Comparison of ENCODE assay signal across 18 cellular contexts in genomic region chr2:85145116-85145820, GRCh38. TPM values are rescaled to one million over a fixed set of nuclear protein-coding genes. Genes with fewer than 3 reads are reported as not detected.
DNase-seq lines count a peak whose midpoint lies in the region; FAIRE-seq and TF ChIP-seq lines count a peak whose summit lies in the region.
"Had no signal": no experiment of that assay in that cellular context is flagged by ENCODE, and none has a peak within 500 bp of the region (broad histone marks: within the 10 kb centered on the region; RNA-seq: fewer than 3 reads in every experiment).

No MANE protein-coding gene starts in this region.

- no peak overlapping the region for H3K56ac ChIP-seq in mesendoderm (ENCODE audit: low read length)

- H2BK15ac ChIP-seq in mesendoderm (replicated peaks; ENCODE audit: low read depth) = no peak overlapping the region

- FAIRE-seq in HTR-8/SVneo (lab: Jason Lieb, UNC) = peak; percentile 13

- H3K27me3 ChIP-seq in mesendoderm (ENCODE audit: insufficient read depth, low read length, poor library complexity) = no peaks in the 10 kb centered on the region
- H3K27me3 ChIP-seq: BLaER1 treated with 17β-estradiol and CSF1 and Interleukin-3, amounts not matched to agents 10 nM and 100 nM had no signal

- no peak overlapping the region for H3K4me2 ChIP-seq in mesendoderm (ENCODE audit: low read length)
- H3K4me2 ChIP-seq: BLaER1 treated with 17β-estradiol and CSF1 and Interleukin-3, amounts not matched to agents 10 nM and 100 nM had no signal

- TF ChIP-seq CTCF in AG10803 (conservative IDR thresholded peaks at IDR 0.05; ENCODE audit: low read length) = no peak

- no peaks in the 10 kb centered on the region for H3K36me3 ChIP-seq in mesendoderm (ENCODE audit: control insufficient read depth, insufficient read depth, low read length)
- H3K36me3 ChIP-seq: BLaER1 treated with 17β-estradiol and CSF1 and Interleukin-3, amounts not matched to agents 10 nM and 100 nM had no signal

- H2AK5ac ChIP-seq in mesendoderm (ENCODE audit: low read length) = no peak overlapping the region

- H4K8ac ChIP-seq in mesendoderm (ENCODE audit: low read depth, low read length) = no peak overlapping the region

- no CpG with 5 or more reads among the region's 4 CpGs for WGBS in mesendoderm (ENCODE audit: extremely low coverage, insufficient coverage, low lambda C conversion rate)

- H3K79me1 ChIP-seq in mesendoderm (ENCODE audit: low read length) = no peaks in the 10 kb centered on the region

- DNase-seq in AG10803 (ENCODE audit: low read depth) (peak; percentile 13), ELF-1 (ENCODE audit: low read depth, low spot score) (peak; percentile 79), HTR-8/SVneo (ENCODE audit: insufficient read length, low spot score) (no peak), mesendoderm (peak; percentile 51), DMS114 treated with DMSO at 0.1 percent for 48 hours (lab: John Stamatoyannopoulos, UW; ENCODE audit: unreplicated experiment) (no peak), kidney glomerular epithelial cell (lab: John Stamatoyannopoulos, UW) (no peak), NCI-H1694 (lab: John Stamatoyannopoulos, UW) (no peak), HuH-7 (ENCODE audit: low spot score) (no peak)
- DNase-seq: 8988T; CD8-positive, alpha-beta T cell; DMS 273 treated with DMSO at 0.1 percent for 48 hours; GF-D8; GOT3; H7; Karpas-422; KBM-7 had no signal

- no peak overlapping the region for H3K4ac ChIP-seq in mesendoderm (ENCODE audit: low read depth, low read length)

- H3K4me3 ChIP-seq in AG10803 (ENCODE audit: low read length) (no peak overlapping the region), mesendoderm (ENCODE audit: low read length) (no peak overlapping the region)
- H3K4me3 ChIP-seq: BLaER1 treated with 17β-estradiol and CSF1 and Interleukin-3, amounts not matched to agents 10 nM and 100 nM had no signal

- H2BK5ac ChIP-seq in mesendoderm (ENCODE audit: low read length) = no peak overlapping the region

- peaks cover 4% of the 10 kb centered on the region for H3K79me2 ChIP-seq in mesendoderm (ENCODE audit: control insufficient read depth, insufficient read depth, low read length)

- H2BK120ac ChIP-seq in mesendoderm (ENCODE audit: low read depth, low read length) = no peak overlapping the region

- H3K9ac ChIP-seq in mesendoderm (ENCODE audit: low read length) = no peak overlapping the region
- H3K9ac ChIP-seq: BLaER1 treated with 17β-estradiol and CSF1 and Interleukin-3, amounts not matched to agents 10 nM and 100 nM had no signal

- H3K18ac ChIP-seq in mesendoderm (ENCODE audit: low read length) = no peak overlapping the region

- H3K27ac ChIP-seq in mesendoderm (ENCODE audit: low read depth, low read length) = no peak overlapping the region
- H3K27ac ChIP-seq: BLaER1 treated with 17β-estradiol and CSF1 and Interleukin-3, amounts not matched to agents 10 nM and 100 nM; HL-60 had no signal

- H3K4me1 ChIP-seq in mesendoderm (ENCODE audit: control insufficient read depth, low read depth, low read length) = no peaks in the 10 kb centered on the region

- no peak overlapping the region for H4K5ac ChIP-seq in mesendoderm (ENCODE audit: low read length)

- H3K23ac ChIP-seq in mesendoderm (ENCODE audit: low read length) = no peak overlapping the region

RNA-seq across cellular contexts. Expression of gene TCF7L1, which starts 12.1 kb away (rescaled TPM):
- 57.4 TPM for polyA plus RNA-seq in mesendoderm (2013, experiment 1 of 2)
- polyA plus RNA-seq in mesendoderm (2013, experiment 2 of 2) = 61.2 TPM

Comparison
In these comparisons a context has a peak if more than half of its experiments do, and no peak if none do; other contexts are left out.
1. DNase-seq: peak in AG10803 (single experiment), ELF-1 (single experiment) and mesendoderm (single experiment); none in HTR-8/SVneo (single experiment), DMS114 treated with DMSO at 0.1 percent for 48 hours (single experiment), kidney glomerular epithelial cell (single experiment), NCI-H1694 (single experiment) and HuH-7 (single experiment).